ENCODE assay signal across 18 cellular contexts in the genomic region with DNA sequence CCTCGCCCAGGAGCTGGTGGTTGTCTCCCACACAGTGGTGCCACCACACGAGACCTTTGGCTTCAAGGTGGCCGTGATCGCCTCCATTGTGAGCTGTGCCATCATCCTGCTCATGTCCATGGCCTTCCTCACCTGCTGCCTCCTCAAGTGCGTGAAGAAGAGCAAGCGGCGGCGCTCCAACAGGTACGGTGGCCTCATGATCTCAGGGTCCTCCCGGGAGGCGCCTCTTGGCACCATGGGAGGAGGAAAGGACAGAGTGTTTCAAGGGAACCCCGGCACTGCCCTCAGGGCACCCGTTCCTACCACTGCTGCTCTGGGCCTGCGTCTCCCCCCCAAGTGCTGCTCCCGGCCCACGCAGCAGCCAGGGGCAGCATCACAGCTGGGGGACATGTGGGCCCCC. TPM values are rescaled to one million over a fixed set of nuclear protein-coding genes. Genes with fewer than 3 reads are reported as not detected.
A peak's percentile ranks its signal among the peaks of the same experiment; 100 is the strongest.
DNase-seq lines count a peak whose midpoint lies in the region; ATAC-seq and TF ChIP-seq lines count a peak whose summit lies in the region.
"Had no signal": no experiment of that assay in that cellular context is flagged by ENCODE, and none has a peak within 500 bp of the region (broad histone marks: within the 10 kb centered on the region; RNA-seq: fewer than 3 reads in every experiment).

No MANE protein-coding gene starts in this region.

- H3K9me3 ChIP-seq in aorta (ENCODE audit: control insufficient read depth, low read length) (no peaks in the 10 kb centered on the region), upper lobe of right lung (no peaks in the 10 kb centered on the region)

- H3K36me3 Mint-ChIP-seq in activated naive CD8-positive, alpha-beta T cell, result peaks cover 2% of the 10 kb centered on the region
- H3K36me3 Mint-ChIP-seq in activated naive CD8-positive, alpha-beta T cell treated with anti-CD3 and anti-CD28 coated beads, Interleukin-2, amount 50 U/mL, for 24 hours (ENCODE audit: low read depth), result peaks cover 10% of the 10 kb centered on the region
- H3K36me3 Mint-ChIP-seq in activated T-helper 1 cell treated with anti-CD3 and anti-CD28 coated beads, Interleukin-12 subunit alpha, Interleukin-12 subunit beta, Interleukin-2, Interleukin-4 antibody, amounts not matched to agents 30 ng/mL and 10 ng/mL and 1 ng/mL, durations not matched to agents 14 hours and 24 hours and 36 hours (ENCODE audit: low read depth), result peaks cover 39% of the 10 kb centered on the region
- H3K36me3 Mint-ChIP-seq in memory B cell, result peaks cover 28% of the 10 kb centered on the region

- H3K4me3 Mint-ChIP-seq in activated naive CD8-positive, alpha-beta T cell, result no peak overlapping the region
- H3K4me3 Mint-ChIP-seq in activated naive CD8-positive, alpha-beta T cell treated with anti-CD3 and anti-CD28 coated beads, Interleukin-2, amount 50 U/mL, for 24 hours, result no peak overlapping the region
- H3K4me3 Mint-ChIP-seq in activated T-helper 1 cell treated with anti-CD3 and anti-CD28 coated beads, Interleukin-12 subunit alpha, Interleukin-12 subunit beta, Interleukin-2, Interleukin-4 antibody, amounts not matched to agents 30 ng/mL and 10 ng/mL and 1 ng/mL, durations not matched to agents 14 hours and 24 hours and 36 hours, result no peak overlapping the region
- no peak overlapping the region for H3K4me3 Mint-ChIP-seq in memory B cell
- H3K4me3 Mint-ChIP-seq: HFFc6 had no signal

- H3K4me3 ChIP-seq in aorta (ENCODE audit: low read length in 2 of 2) (no peak overlapping the region), upper lobe of right lung (no peak overlapping the region)

- H3K9me3 Mint-ChIP-seq in activated naive CD8-positive, alpha-beta T cell (ENCODE audit: low read depth), result no peaks in the 10 kb centered on the region
- no peaks in the 10 kb centered on the region for H3K9me3 Mint-ChIP-seq in activated naive CD8-positive, alpha-beta T cell treated with anti-CD3 and anti-CD28 coated beads, Interleukin-2, amount 50 U/mL, for 24 hours
- H3K9me3 Mint-ChIP-seq in activated T-helper 1 cell treated with anti-CD3 and anti-CD28 coated beads, Interleukin-12 subunit alpha, Interleukin-12 subunit beta, Interleukin-2, Interleukin-4 antibody, amounts not matched to agents 30 ng/mL and 10 ng/mL and 1 ng/mL, durations not matched to agents 14 hours and 24 hours and 36 hours, result no peaks in the 10 kb centered on the region
- H3K9me3 Mint-ChIP-seq in memory B cell, result no peaks in the 10 kb centered on the region
- H3K9me3 Mint-ChIP-seq: HFFc6 had no signal

- 97 to 98% methylated on average over 15 to 16 of the region's 16 CpGs for WGBS in aorta, 2 donors

- H3K36me3 ChIP-seq in aorta (ENCODE audit: control insufficient read depth in 1 of 2, insufficient read depth in 2 of 2, low read length in 1 of 2) (no peaks in the 10 kb centered on the region), upper lobe of right lung (no peaks in the 10 kb centered on the region)

- intact Hi-C loops in activated T-helper 1 cell treated with anti-CD3 and anti-CD28 coated beads, Interleukin-12 subunit alpha, Interleukin-12 subunit beta, Interleukin-2, Interleukin-4 antibody, amounts not matched to agents 30 ng/mL and 10 ng/mL and 1 ng/mL, durations not matched to agents 14 hours and 24 hours and 36 hours (cut with micrococcal nuclease), result no loop called here
- intact Hi-C loops in aorta (cut with DNase I), result no loop called here
- intact Hi-C loops in upper lobe of right lung (cut with DNase I), result no loop called here

- no peak overlapping the region for H3K27ac ChIP-seq in aorta (ENCODE audit: low read depth in 1 of 2, low read length in 2 of 2)
- no peak overlapping the region for H3K27ac ChIP-seq in upper lobe of right lung

- no peak for DNase-seq in activated naive CD8-positive, alpha-beta T cell treated with anti-CD3 and anti-CD28 coated beads, Interleukin-2, amount 50 U/mL, for 24 hours
- no peak for DNase-seq in activated T-helper 1 cell treated with anti-CD3 and anti-CD28 coated beads, Interleukin-12 subunit alpha, Interleukin-12 subunit beta, Interleukin-2, Interleukin-4 antibody, amounts not matched to agents 30 ng/mL and 10 ng/mL and 1 ng/mL, durations not matched to agents 14 hours and 24 hours and 36 hours (ENCODE audit: low spot score)
- DNase-seq in memory B cell (ENCODE audit: low spot score in 2 of 2) (no peak), aorta (peak; percentile 35 to 63), upper lobe of right lung (no peak)
- DNase-seq: C1 segment of cervical spinal cord, DMS79 treated with DMSO at 0.1 percent for 48 hours, HFFc6, KBM-7, NCI-H1105, NCI-H1694, NCI-H2081 treated with DMSO at 0.1 percent for 48 hours, NCI-H510A treated with DMSO at 0.1 percent for 48 hours, NCI-H774 had no signal

- no peaks in the 10 kb centered on the region for H3K27me3 Mint-ChIP-seq in activated naive CD8-positive, alpha-beta T cell
- H3K27me3 Mint-ChIP-seq in activated naive CD8-positive, alpha-beta T cell treated with anti-CD3 and anti-CD28 coated beads, Interleukin-2, amount 50 U/mL, for 24 hours, result no peaks in the 10 kb centered on the region
- H3K27me3 Mint-ChIP-seq in activated T-helper 1 cell treated with anti-CD3 and anti-CD28 coated beads, Interleukin-12 subunit alpha, Interleukin-12 subunit beta, Interleukin-2, Interleukin-4 antibody, amounts not matched to agents 30 ng/mL and 10 ng/mL and 1 ng/mL, durations not matched to agents 14 hours and 24 hours and 36 hours (ENCODE audit: insufficient read depth), result no peaks in the 10 kb centered on the region
- no peaks in the 10 kb centered on the region for H3K27me3 Mint-ChIP-seq in memory B cell

- ATAC-seq in activated naive CD8-positive, alpha-beta T cell treated with anti-CD3 and anti-CD28 coated beads, Interleukin-2, amount 50 U/mL, for 24 hours, result no peak
- ATAC-seq in memory B cell (ENCODE audit: low read depth), result no peak
- ATAC-seq in aorta (ENCODE audit: low FRiP score), result peak; percentile 8
- no peak for ATAC-seq in GM19395 (IDR thresholded peaks at IDR 0.05; ENCODE audit: unreplicated experiment)
- no peak for ATAC-seq in upper lobe of right lung
- ATAC-seq: HepG2, Right ventricle myocardium inferior had no signal

- H3K27me3 ChIP-seq in aorta (ENCODE audit: control insufficient read depth in 1 of 2, insufficient read depth in 2 of 2, low read length in 1 of 2), result no peaks in the 10 kb centered on the region
- no peaks in the 10 kb centered on the region for H3K27me3 ChIP-seq in upper lobe of right lung

- TF ChIP-seq CTCF in upper lobe of right lung (IDR thresholded peaks at IDR 0.05), result no peak

- peaks cover 38% of the 10 kb centered on the region for H3K4me1 Mint-ChIP-seq in activated naive CD8-positive, alpha-beta T cell (ENCODE audit: low read depth)
- peaks cover 40% of the 10 kb centered on the region for H3K4me1 Mint-ChIP-seq in activated naive CD8-positive, alpha-beta T cell treated with anti-CD3 and anti-CD28 coated beads, Interleukin-2, amount 50 U/mL, for 24 hours
- H3K4me1 Mint-ChIP-seq in activated T-helper 1 cell treated with anti-CD3 and anti-CD28 coated beads, Interleukin-12 subunit alpha, Interleukin-12 subunit beta, Interleukin-2, Interleukin-4 antibody, amounts not matched to agents 30 ng/mL and 10 ng/mL and 1 ng/mL, durations not matched to agents 14 hours and 24 hours and 36 hours (ENCODE audit: low read depth), result peaks cover 32% of the 10 kb centered on the region
- H3K4me1 Mint-ChIP-seq in memory B cell, result peaks cover 9% of the 10 kb centered on the region

- peak overlapping the region; percentile 12 for H3K27ac Mint-ChIP-seq in activated naive CD8-positive, alpha-beta T cell
- H3K27ac Mint-ChIP-seq in activated naive CD8-positive, alpha-beta T cell treated with anti-CD3 and anti-CD28 coated beads, Interleukin-2, amount 50 U/mL, for 24 hours, result no peak overlapping the region
- H3K27ac Mint-ChIP-seq in activated T-helper 1 cell treated with anti-CD3 and anti-CD28 coated beads, Interleukin-12 subunit alpha, Interleukin-12 subunit beta, Interleukin-2, Interleukin-4 antibody, amounts not matched to agents 30 ng/mL and 10 ng/mL and 1 ng/mL, durations not matched to agents 14 hours and 24 hours and 36 hours, result peak overlapping the region; percentile 57
- peak overlapping the region; percentile 5 for H3K27ac Mint-ChIP-seq in memory B cell
- H3K27ac Mint-ChIP-seq: HFFc6 had no signal

- H3K4me1 ChIP-seq in aorta (ENCODE audit: control insufficient read depth in 1 of 2, insufficient read depth in 2 of 2, low read length in 2 of 2), result no peaks in the 10 kb centered on the region
- H3K4me1 ChIP-seq in upper lobe of right lung, result peaks cover 4% of the 10 kb centered on the region

RNA-seq across cellular contexts. Expression of a gene that starts 18.2 kb away (rescaled TPM):
- total RNA-seq in activated T-helper 1 cell treated with anti-CD3 and anti-CD28 coated beads, Interleukin-12 subunit alpha, Interleukin-12 subunit beta, Interleukin-2, Interleukin-4 antibody, amounts not matched to agents 30 ng/mL and 10 ng/mL and 1 ng/mL, durations not matched to agents 14 hours and 24 hours and 36 hours, result 40.5 and 41.7 TPM in 2 replicates
- total RNA-seq in aorta (10 to 100 TPM; 47.7 to 50.5 TPM), upper lobe of right lung (31.8 TPM)
- 10 to 100 TPM; 80.1 to 92.3 TPM for polyA plus RNA-seq in aorta

RNA-seq across cellular contexts. Expression of a gene that starts 19.3 kb away (rescaled TPM):
- total RNA-seq in activated T-helper 1 cell treated with anti-CD3 and anti-CD28 coated beads, Interleukin-12 subunit alpha, Interleukin-12 subunit beta, Interleukin-2, Interleukin-4 antibody, amounts not matched to agents 30 ng/mL and 10 ng/mL and 1 ng/mL, durations not matched to agents 14 hours and 24 hours and 36 hours, result 31.7 and 33.2 TPM in 2 replicates
- total RNA-seq in aorta (10 to 100 TPM in 1 of 2 donors, 1 to 10 TPM in 1; 3.8 to 10.3 TPM), upper lobe of right lung (4.8 TPM)
- 1 to 10 TPM; 2.6 to 5.0 TPM for polyA plus RNA-seq in aorta

RNA-seq across cellular contexts. Expression of a gene that starts 56.2 kb away (rescaled TPM):
- total RNA-seq in activated T-helper 1 cell treated with anti-CD3 and anti-CD28 coated beads, Interleukin-12 subunit alpha, Interleukin-12 subunit beta, Interleukin-2, Interleukin-4 antibody, amounts not matched to agents 30 ng/mL and 10 ng/mL and 1 ng/mL, durations not matched to agents 14 hours and 24 hours and 36 hours, result 94.2 and 95.3 TPM in 2 replicates
- total RNA-seq in aorta (10 to 100 TPM; 66.8 to 80.3 TPM), upper lobe of right lung (53.2 TPM)
- polyA plus RNA-seq in aorta, result 100 to 1,000 TPM in 1 of 2 donors, 10 to 100 TPM in 1; 46.7 to 113 TPM

Comparison
In these comparisons a context has a peak if more than half of its experiments do, and no peak if none do; other contexts are left out.
1. DNase-seq: peak in aorta (2 of 2); none in activated naive CD8-positive, alpha-beta T cell treated with anti-CD3 and anti-CD28 coated beads, Interleukin-2, amount 50 U/mL, for 24 hours (single experiment), activated T-helper 1 cell treated with anti-CD3 and anti-CD28 coated beads, Interleukin-12 subunit alpha, Interleukin-12 subunit beta, Interleukin-2, Interleukin-4 antibody, amounts not matched to agents 30 ng/mL and 10 ng/mL and 1 ng/mL, durations not matched to agents 14 hours and 24 hours and 36 hours (single experiment), memory B cell (0 of 2) and upper lobe of right lung (single experiment).